23 cellular contexts compared by ENCODE assay signal in genomic region chr19:29769997-29770396, GRCh38.
"Had no signal": no experiment of that assay in that cellular context is flagged by ENCODE, and none has a peak within 500 bp of the region (broad histone marks: within the 10 kb centered on the region; RNA-seq: fewer than 3 reads in every experiment).

No MANE protein-coding gene starts in this region.

- DNase-seq: activated B cell treated with CpG ODN at 0.5 μM for 24 hours; activated CD4-positive, alpha-beta T cell treated with anti-CD3 and anti-CD28 coated beads for 4 hours; activated CD4-positive, alpha-beta T cell treated with anti-CD3 and anti-CD28 coated beads, Interleukin-2, amount 50 U/mL, for 1 hour; activated CD4-positive, alpha-beta T cell treated with anti-CD3 and anti-CD28 coated beads, Interleukin-2, amount 50 U/mL, for 4 hours; activated CD4-positive, CD25-positive, alpha-beta regulatory T cell treated with anti-CD3 and anti-CD28 coated beads, Interleukin-2, amount 50 U/mL, for 72 hours; activated CD8-positive, alpha-beta memory T cell treated with anti-CD3 and anti-CD28 coated beads, Interleukin-2, amount 50 U/mL, for 4 hours; activated effector memory CD4-positive, alpha-beta T cell treated with Interleukin-2 at 50 U/mL for 16 hours; activated gamma-delta T cell; activated naive CD4-positive, alpha-beta T cell treated with anti-CD3 and anti-CD28 coated beads, Interleukin-2, amount 50 U/mL, for 16 hours; activated naive CD4-positive, alpha-beta T cell treated with Interleukin-2 at 50 U/mL for 16 hours; activated naive CD8-positive, alpha-beta T cell treated with anti-CD3 and anti-CD28 coated beads for 36 hours; activated T-cell treated with anti-CD3 and anti-CD28 coated beads for 4 hours; activated T-cell treated with anti-CD3 and anti-CD28 coated beads, Interleukin-2, amount 50 U/mL, for 1 hour; activated T-cell treated with anti-CD3 and anti-CD28 coated beads, Interleukin-2, amount 50 U/mL, for 4 hours; adrenal gland; amniotic stem cell; aorta; body of pancreas; brain microvascular endothelial cell; central memory CD4-positive, alpha-beta T cell; T-helper 9 cell had no signal

- H3K4me3 ChIP-seq: adrenal gland, body of pancreas, breast epithelium had no signal

- H3K9me3 ChIP-seq: adrenal gland, body of pancreas, breast epithelium had no signal

- H3K36me3 ChIP-seq: adrenal gland, brain microvascular endothelial cell, breast epithelium had no signal

- H3K27ac ChIP-seq: adrenal gland, body of pancreas, brain microvascular endothelial cell, breast epithelium, VCaP had no signal

- H3K4me1 ChIP-seq: adrenal gland, breast epithelium had no signal

- H3K27me3 ChIP-seq: adrenal gland, body of pancreas, brain microvascular endothelial cell had no signal
